Comparison of ENCODE assay signal across 19 cellular contexts in genomic region chr21:43328171-43328570, GRCh38.
DNase-seq lines count a peak whose midpoint lies in the region; ATAC-seq and TF ChIP-seq lines count a peak whose summit lies in the region.
"Had no signal": no experiment of that assay in that cellular context is flagged by ENCODE, and none has a peak within 500 bp of the region (broad histone marks: within the 10 kb centered on the region; RNA-seq: fewer than 3 reads in every experiment).

No MANE protein-coding gene starts in this region.

- no peaks in the 10 kb centered on the region for H3K9me3 Mint-ChIP-seq in activated naive CD4-positive, alpha-beta T cell treated with anti-CD3 and anti-CD28 coated beads, Interleukin-2, amount 50 U/mL, for 24 hours
- H3K9me3 Mint-ChIP-seq in activated naive CD4-positive, alpha-beta T cell treated with anti-CD3 and anti-CD28 coated beads, Interleukin-2, amount 50 U/mL, for 72 hours = no peaks in the 10 kb centered on the region
- H3K9me3 Mint-ChIP-seq in IgD-negative memory B cell (no peaks in the 10 kb centered on the region), nephron progenitor cell (no peaks in the 10 kb centered on the region)
- H3K9me3 Mint-ChIP-seq in CD8-positive, alpha-beta T cell = no peaks in the 10 kb centered on the region
- H3K9me3 Mint-ChIP-seq: CD4-positive, alpha-beta memory T cell had no signal

- H3K4me3 ChIP-seq in hepatocyte = no peak overlapping the region
- no peak overlapping the region for H3K4me3 ChIP-seq in CD8-positive, alpha-beta T cell (ENCODE audit: low read depth, low read length)
- H3K4me3 ChIP-seq in suprapubic skin = no peak overlapping the region
- H3K4me3 ChIP-seq: BLaER1 had no signal

- TF ChIP-seq CTCF in hepatocyte (IDR thresholded peaks at IDR 0.05; ENCODE audit: poor library complexity) (no peak), nephron progenitor cell (IDR thresholded peaks at IDR 0.05) (no peak), suprapubic skin (IDR thresholded peaks at IDR 0.05) (no peak)
- TF ChIP-seq CTCF in CD8-positive, alpha-beta T cell (IDR thresholded peaks at IDR 0.05) = no peak

- intact Hi-C loops in CD8-positive, alpha-beta T cell (cut with DNase I, micrococcal nuclease) = no loop called here

- peak overlapping the region; percentile 3 for H3K27ac ChIP-seq in hepatocyte
- H3K27ac ChIP-seq in CD8-positive, alpha-beta T cell (ENCODE audit: low read depth, low read length) = no peak overlapping the region
- H3K27ac ChIP-seq in suprapubic skin = no peak overlapping the region
- H3K27ac ChIP-seq: 22Rv1, BLaER1 had no signal

- CTCF ChIA-PET in CD8-positive, alpha-beta T cell (lab: Charles Lee) = no interaction called here

- POLR2A ChIA-PET in CD8-positive, alpha-beta T cell (lab: Charles Lee) = no interaction called here

- no peaks in the 10 kb centered on the region for H3K27me3 ChIP-seq in hepatocyte
- no peaks in the 10 kb centered on the region for H3K27me3 ChIP-seq in CD8-positive, alpha-beta T cell (ENCODE audit: insufficient read depth, low read length)
- no peaks in the 10 kb centered on the region for H3K27me3 ChIP-seq in suprapubic skin
- H3K27me3 ChIP-seq: BLaER1 had no signal

- H3K36me3 ChIP-seq in hepatocyte (replicated peaks; ENCODE audit: insufficient read depth, low read depth) = no peaks in the 10 kb centered on the region
- no peaks in the 10 kb centered on the region for H3K36me3 ChIP-seq in CD8-positive, alpha-beta T cell (ENCODE audit: insufficient read depth, low read length)
- no peaks in the 10 kb centered on the region for H3K36me3 ChIP-seq in suprapubic skin
- H3K36me3 ChIP-seq: BLaER1 had no signal

- TF ChIP-seq POLR2A in suprapubic skin (IDR thresholded peaks at IDR 0.05) = no peak

- H3K9me2 ChIP-seq in hepatocyte (replicated peaks; ENCODE audit: insufficient read depth) = no peaks in the 10 kb centered on the region

- ATAC-seq in activated naive CD4-positive, alpha-beta T cell treated with anti-CD3 and anti-CD28 coated beads, Interleukin-2, amount 50 U/mL, for 72 hours = no peak
- no peak for ATAC-seq in GM21515 (IDR thresholded peaks at IDR 0.05; ENCODE audit: unreplicated experiment)
- ATAC-seq in CD8-positive, alpha-beta T cell = no peak
- ATAC-seq: HCT116 had no signal

- H3K27me3 Mint-ChIP-seq in activated naive CD4-positive, alpha-beta T cell treated with anti-CD3 and anti-CD28 coated beads, Interleukin-2, amount 50 U/mL, for 24 hours = no peaks in the 10 kb centered on the region
- H3K27me3 Mint-ChIP-seq in IgD-negative memory B cell = no peaks in the 10 kb centered on the region
- peaks cover 10% of the 10 kb centered on the region for H3K27me3 Mint-ChIP-seq in nephron progenitor cell (ENCODE audit: low read depth, poor library complexity)
- no peaks in the 10 kb centered on the region for H3K27me3 Mint-ChIP-seq in CD8-positive, alpha-beta T cell (ENCODE audit: low read depth)

- peak overlapping the region; percentile 61 for H3K27ac Mint-ChIP-seq in activated naive CD4-positive, alpha-beta T cell treated with anti-CD3 and anti-CD28 coated beads, Interleukin-2, amount 50 U/mL, for 24 hours
- no peak overlapping the region for H3K27ac Mint-ChIP-seq in activated naive CD4-positive, alpha-beta T cell treated with anti-CD3 and anti-CD28 coated beads, Interleukin-2, amount 50 U/mL, for 72 hours
- H3K27ac Mint-ChIP-seq in IgD-negative memory B cell (peak overlapping the region in 2 of 3 donors; percentile 1 to 64), nephron progenitor cell (peak overlapping the region; percentile 8)
- H3K27ac Mint-ChIP-seq in CD8-positive, alpha-beta T cell = no peak overlapping the region

- H3K4me1 ChIP-seq in hepatocyte (ENCODE audit: insufficient read depth) = peaks cover 26% of the 10 kb centered on the region
- H3K4me1 ChIP-seq in CD8-positive, alpha-beta T cell (ENCODE audit: insufficient read depth, low read length) = no peaks in the 10 kb centered on the region
- H3K4me1 ChIP-seq in suprapubic skin = peaks cover 14% of the 10 kb centered on the region

- H3K36me3 Mint-ChIP-seq in activated naive CD4-positive, alpha-beta T cell treated with anti-CD3 and anti-CD28 coated beads, Interleukin-2, amount 50 U/mL, for 24 hours = no peaks in the 10 kb centered on the region
- no peaks in the 10 kb centered on the region for H3K36me3 Mint-ChIP-seq in activated naive CD4-positive, alpha-beta T cell treated with anti-CD3 and anti-CD28 coated beads, Interleukin-2, amount 50 U/mL, for 72 hours
- H3K36me3 Mint-ChIP-seq in IgD-negative memory B cell (no peaks in the 10 kb centered on the region), nephron progenitor cell (ENCODE audit: low read depth) (no peaks in the 10 kb centered on the region)
- no peaks in the 10 kb centered on the region for H3K36me3 Mint-ChIP-seq in CD8-positive, alpha-beta T cell
- H3K36me3 Mint-ChIP-seq: CD4-positive, alpha-beta memory T cell had no signal

- no peaks in the 10 kb centered on the region for H3K79me2 ChIP-seq in hepatocyte

- H4K20me1 ChIP-seq in hepatocyte (ENCODE audit: insufficient read depth, poor library complexity, severe bottlenecking) = no peaks in the 10 kb centered on the region
- H4K20me1 ChIP-seq: BLaER1 had no signal

- no peak for TF ChIP-seq EP300 in suprapubic skin (IDR thresholded peaks at IDR 0.05)

- DNase-seq in activated naive CD4-positive, alpha-beta T cell treated with anti-CD3 and anti-CD28 coated beads, Interleukin-2, amount 50 U/mL, for 72 hours (ENCODE audit: low spot score in 2 of 2) = no peak
- DNase-seq in hepatocyte (ENCODE audit: low spot score) = no peak
- no peak for DNase-seq in nephron progenitor cell
- DNase-seq in CD8-positive, alpha-beta T cell = no peak
- DNase-seq in suprapubic skin (ENCODE audit: low spot score in 2 of 2) = no peak
- DNase-seq: CD4-positive, alpha-beta memory T cell; GOT3; MV-4-11; NCI-H1417; NCI-H187; NCI-H2227 treated with DMSO at 0.1 percent for 48 hours; NCI-H524; SIG-M5 had no signal

- 69% methylated on average over 6 of the region's 6 CpGs for WGBS in hepatocyte (ENCODE audit: low lambda C conversion rate, missing lambda C conversion rate)
- WGBS in suprapubic skin = 94% methylated on average over 6 of the region's 6 CpGs

- no peak overlapping the region for H3K4me3 Mint-ChIP-seq in activated naive CD4-positive, alpha-beta T cell treated with anti-CD3 and anti-CD28 coated beads, Interleukin-2, amount 50 U/mL, for 24 hours
- no peak overlapping the region for H3K4me3 Mint-ChIP-seq in IgD-negative memory B cell
- H3K4me3 Mint-ChIP-seq in nephron progenitor cell = no peak overlapping the region
- no peak overlapping the region for H3K4me3 Mint-ChIP-seq in CD8-positive, alpha-beta T cell
- H3K4me3 Mint-ChIP-seq: CD4-positive, alpha-beta memory T cell had no signal

- no peak overlapping the region for H2AFZ ChIP-seq in hepatocyte

- no peak overlapping the region for H3K4me2 ChIP-seq in hepatocyte
- H3K4me2 ChIP-seq: BLaER1 had no signal

- no peaks in the 10 kb centered on the region for H3K9me3 ChIP-seq in hepatocyte (ENCODE audit: low read depth)
- no peaks in the 10 kb centered on the region for H3K9me3 ChIP-seq in CD8-positive, alpha-beta T cell (ENCODE audit: low read length)
- no peaks in the 10 kb centered on the region for H3K9me3 ChIP-seq in suprapubic skin
- H3K9me3 ChIP-seq: BLaER1 had no signal

- H3K4me1 Mint-ChIP-seq in activated naive CD4-positive, alpha-beta T cell treated with anti-CD3 and anti-CD28 coated beads, Interleukin-2, amount 50 U/mL, for 24 hours = peaks cover 7% of the 10 kb centered on the region
- peaks cover 5 to 12% (median 9%) of the 10 kb centered on the region in 3 donors for H3K4me1 Mint-ChIP-seq in IgD-negative memory B cell
- H3K4me1 Mint-ChIP-seq in nephron progenitor cell = peaks cover 47% of the 10 kb centered on the region
- peaks cover 4% of the 10 kb centered on the region for H3K4me1 Mint-ChIP-seq in CD8-positive, alpha-beta T cell (ENCODE audit: low read depth)

Comparison
In these comparisons a context has a peak if more than half of its experiments do, and no peak if none do; other contexts are left out.
1. H3K27ac Mint-ChIP-seq: peak in activated naive CD4-positive, alpha-beta T cell treated with anti-CD3 and anti-CD28 coated beads, Interleukin-2, amount 50 U/mL, for 24 hours (single experiment), IgD-negative memory B cell (2 of 3) and nephron progenitor cell (single experiment); none in activated naive CD4-positive, alpha-beta T cell treated with anti-CD3 and anti-CD28 coated beads, Interleukin-2, amount 50 U/mL, for 72 hours (0 of 2) and CD8-positive, alpha-beta T cell (single experiment).